ENCODE assay signal across 15 cellular contexts in genomic region chr11:12556155-12556554, GRCh38.
A peak's percentile ranks its signal among the peaks of the same experiment; 100 is the strongest.
DNase-seq lines count a peak whose midpoint lies in the region; ATAC-seq and TF ChIP-seq lines count a peak whose summit lies in the region.
"Had no signal": no experiment of that assay in that cellular context is flagged by ENCODE, and none has a peak within 500 bp of the region (broad histone marks: within the 10 kb centered on the region; RNA-seq: fewer than 3 reads in every experiment).

No MANE protein-coding gene starts in this region.

- no peak for TF ChIP-seq EP300 in stomach (IDR thresholded peaks at IDR 0.05)

- H3K36me3 ChIP-seq in iPS-20b (ENCODE audit: insufficient read depth, low read depth, low read length), result no peaks in the 10 kb centered on the region
- H3K36me3 ChIP-seq in stomach, result no peaks in the 10 kb centered on the region

- intact Hi-C loops in stomach (cut with DNase I; ENCODE audit: low total_unique reads), result no loop called here

- H3K4me3 ChIP-seq in iPS-20b (ENCODE audit: low read length), result peak overlapping the region; percentile 11; the same call in 1 of the 2 replicates
- no peak overlapping the region for H3K4me3 ChIP-seq in stomach

- no peak for TF ChIP-seq POLR2A in stomach (IDR thresholded peaks at IDR 0.05)

- no peaks in the 10 kb centered on the region for H3K9me3 Mint-ChIP-seq in stimulated activated effector memory CD8-positive, alpha-beta T cell treated with anti-CD3 and anti-CD28 coated beads, Interleukin-12 subunit alpha, Interleukin-12 subunit beta, amount 100 ng/mL, for 72 hours
- H3K9me3 Mint-ChIP-seq: activated naive CD8-positive, alpha-beta T cell treated with anti-CD3 and anti-CD28 coated beads, Interleukin-2, amount 10 ng/mL, durations not matched to agents 7 days and 5 days had no signal

- no peaks in the 10 kb centered on the region; the same call in 1 of the 2 replicates for H3K9me3 ChIP-seq in iPS-20b (ENCODE audit: insufficient read depth, low read depth, low read length)
- H3K9me3 ChIP-seq in stomach, result peaks cover 0 to 4% (median 2%) of the 10 kb centered on the region in 4 donors

- no peak overlapping the region for H3K4me3 Mint-ChIP-seq in stimulated activated effector memory CD8-positive, alpha-beta T cell treated with anti-CD3 and anti-CD28 coated beads, Interleukin-12 subunit alpha, Interleukin-12 subunit beta, amount 100 ng/mL, for 72 hours
- H3K4me3 Mint-ChIP-seq: activated naive CD8-positive, alpha-beta T cell treated with anti-CD3 and anti-CD28 coated beads, Interleukin-2, amount 10 ng/mL, durations not matched to agents 7 days and 5 days; CD8-positive, alpha-beta T cell; nephron progenitor cell; stimulated activated naive B cell treated with anti-CD40 and anti-IgM and Interleukin-4, amounts not matched to agents 10 μg/mL and 1 μg/mL and 100 μg/mL, for 72 hours had no signal

- H3K27ac ChIP-seq in iPS-20b (ENCODE audit: low read length) (no peak overlapping the region), stomach (peak overlapping the region in 3 of 5 donors; percentile 48 to 71 (median 65))

- TF ChIP-seq CTCF in stomach (IDR thresholded peaks at IDR 0.05), result no peak

- no peaks in the 10 kb centered on the region for H3K4me1 Mint-ChIP-seq in stimulated activated effector memory CD8-positive, alpha-beta T cell treated with anti-CD3 and anti-CD28 coated beads, Interleukin-12 subunit alpha, Interleukin-12 subunit beta, amount 100 ng/mL, for 72 hours
- H3K4me1 Mint-ChIP-seq: activated naive CD8-positive, alpha-beta T cell treated with anti-CD3 and anti-CD28 coated beads, Interleukin-2, amount 10 ng/mL, durations not matched to agents 7 days and 5 days; stimulated activated naive B cell treated with anti-CD40 and anti-IgM and Interleukin-4, amounts not matched to agents 10 μg/mL and 1 μg/mL and 100 μg/mL, for 72 hours had no signal

- peak overlapping the region; percentile 27; the same call in 1 of the 2 replicates for H3K9ac ChIP-seq in iPS-20b (ENCODE audit: low read depth, low read length)

- 34 to 51% (median 46%) methylated on average over 3 of the region's 3 CpGs for WGBS in stomach, 5 donors

- peak; percentile 34 for DNase-seq in LHCN-M2 (ENCODE audit: low read depth)
- DNase-seq in dedifferentiated amniotic fluid mesenchymal stem cell (ENCODE audit: extremely low spot score), result peak; percentile 40
- no peak for DNase-seq in stomach
- DNase-seq in stimulated activated effector memory CD8-positive, alpha-beta T cell treated with anti-CD3 and anti-CD28 coated beads, Interleukin-12 subunit alpha, Interleukin-12 subunit beta, amount 100 ng/mL, for 72 hours (ENCODE audit: low spot score in 2 of 2), result no peak
- no peak for DNase-seq in HuH-7 (ENCODE audit: low spot score)
- DNase-seq in GM19238 (ENCODE audit: insufficient read length, low spot score), result no peak
- no peak for DNase-seq in occipital lobe (lab: John Stamatoyannopoulos, UW)
- DNase-seq: activated naive CD8-positive, alpha-beta T cell treated with anti-CD3 and anti-CD28 coated beads, Interleukin-2, amount 10 ng/mL, durations not matched to agents 7 days and 5 days; CD8-positive, alpha-beta T cell; GOT3; KBM-7; NCI-H2029 treated with DMSO at 0.1 percent for 48 hours; nephron progenitor cell; stimulated activated naive B cell treated with anti-CD40 and anti-IgM and Interleukin-4, amounts not matched to agents 10 μg/mL and 1 μg/mL and 100 μg/mL, for 72 hours had no signal

- no peak for ATAC-seq in stimulated activated effector memory CD8-positive, alpha-beta T cell treated with anti-CD3 and anti-CD28 coated beads, Interleukin-12 subunit alpha, Interleukin-12 subunit beta, amount 100 ng/mL, for 72 hours
- ATAC-seq: CD8-positive, alpha-beta T cell; stimulated activated naive B cell treated with anti-CD40 and anti-IgM and Interleukin-4, amounts not matched to agents 10 μg/mL and 1 μg/mL and 100 μg/mL, for 72 hours had no signal

- H3K27ac Mint-ChIP-seq in stimulated activated effector memory CD8-positive, alpha-beta T cell treated with anti-CD3 and anti-CD28 coated beads, Interleukin-12 subunit alpha, Interleukin-12 subunit beta, amount 100 ng/mL, for 72 hours, result no peak overlapping the region
- H3K27ac Mint-ChIP-seq: activated naive CD8-positive, alpha-beta T cell treated with anti-CD3 and anti-CD28 coated beads, Interleukin-2, amount 10 ng/mL, durations not matched to agents 7 days and 5 days; CD8-positive, alpha-beta T cell; stimulated activated naive B cell treated with anti-CD40 and anti-IgM and Interleukin-4, amounts not matched to agents 10 μg/mL and 1 μg/mL and 100 μg/mL, for 72 hours had no signal

- H3K27me3 ChIP-seq in iPS-20b (ENCODE audit: insufficient read depth, low read length) (no peaks in the 10 kb centered on the region), stomach (no peaks in the 10 kb centered on the region)

- peaks cover 20% of the 10 kb centered on the region for H3K4me1 ChIP-seq in iPS-20b (ENCODE audit: insufficient read depth, low read length)
- H3K4me1 ChIP-seq in stomach, result peaks cover 0 to 25% (median 14%) of the 10 kb centered on the region in 4 donors

- no peaks in the 10 kb centered on the region for H3K36me3 Mint-ChIP-seq in stimulated activated effector memory CD8-positive, alpha-beta T cell treated with anti-CD3 and anti-CD28 coated beads, Interleukin-12 subunit alpha, Interleukin-12 subunit beta, amount 100 ng/mL, for 72 hours
- H3K36me3 Mint-ChIP-seq: activated naive CD8-positive, alpha-beta T cell treated with anti-CD3 and anti-CD28 coated beads, Interleukin-2, amount 10 ng/mL, durations not matched to agents 7 days and 5 days; CD8-positive, alpha-beta T cell; stimulated activated naive B cell treated with anti-CD40 and anti-IgM and Interleukin-4, amounts not matched to agents 10 μg/mL and 1 μg/mL and 100 μg/mL, for 72 hours had no signal

Comparison
In these comparisons a context has a peak if more than half of its experiments do, and no peak if none do; other contexts are left out.
1. DNase-seq: peak in LHCN-M2 (single experiment) and dedifferentiated amniotic fluid mesenchymal stem cell (single experiment); none in stomach (single experiment), stimulated activated effector memory CD8-positive, alpha-beta T cell treated with anti-CD3 and anti-CD28 coated beads, Interleukin-12 subunit alpha, Interleukin-12 subunit beta, amount 100 ng/mL, for 72 hours (0 of 2), HuH-7 (single experiment), GM19238 (single experiment) and occipital lobe (single experiment).